ENCODE assay signal across 28 cellular contexts in the genomic region with DNA sequence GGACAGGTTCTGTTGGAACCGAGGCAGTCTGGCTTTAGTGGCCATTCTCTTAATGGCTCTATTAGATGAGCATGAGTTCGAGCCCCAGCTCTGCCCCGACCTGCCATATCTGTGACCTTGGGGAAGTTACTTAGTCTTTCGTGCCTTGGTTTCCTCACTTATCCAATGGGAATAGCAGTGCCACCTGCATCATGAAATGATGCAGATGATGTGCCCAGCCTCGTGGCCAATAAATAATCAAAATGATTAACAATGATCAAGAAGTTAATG. TPM values are rescaled to one million over a fixed set of nuclear protein-coding genes. Genes with fewer than 3 reads are reported as not detected.
"Had no signal": no experiment of that assay in that cellular context is flagged by ENCODE, and none has a peak within 500 bp of the region (broad histone marks: within the 10 kb centered on the region; RNA-seq: fewer than 3 reads in every experiment).

No MANE protein-coding gene starts in this region.

- FAIRE-seq: urothelium cell line had no signal

- ATAC-seq: stimulated activated effector memory CD8-positive, alpha-beta T cell treated with anti-CD3 and anti-CD28 coated beads, Interleukin-12 subunit alpha, Interleukin-12 subunit beta, amount 100 ng/mL, for 72 hours; stimulated activated memory B cell treated with anti-CD40 and anti-IgM and Interleukin-4, amounts not matched to agents 10 μg/mL and 1 μg/mL and 100 μg/mL, for 72 hours; stimulated activated naive B cell treated with anti-CD40 and anti-IgM and Interleukin-4, amounts not matched to agents 10 μg/mL and 1 μg/mL and 100 μg/mL, for 72 hours; stimulated activated naive CD8-positive, alpha-beta T cell treated with anti-CD3 and anti-CD28 coated beads, Interleukin-15, amount 100 ng/mL, for 72 hours; stimulated activated naive CD8-positive, alpha-beta T cell treated with anti-CD3 and anti-CD28 coated beads, Interleukin-15, Interleukin-2, amounts not matched to agents 100 U/mL and 50 U/mL, for 24 hours had no signal

- H3K36me3 ChIP-seq: suprapubic skin, thoracic aorta, thyroid gland, tibial artery, tibial nerve, transverse colon, uterus, vagina had no signal

- H3K27me3 ChIP-seq: stomach, suprapubic skin, testis, thyroid gland, tibial artery, tibial nerve, transverse colon, upper lobe of left lung, uterus, vagina had no signal

- H3K27me3 Mint-ChIP-seq: stimulated activated naive CD8-positive, alpha-beta T cell treated with anti-CD3 and anti-CD28 coated beads, Interleukin-15, amount 100 ng/mL, for 72 hours; stimulated activated naive CD8-positive, alpha-beta T cell treated with anti-CD3 and anti-CD28 coated beads, Interleukin-15, Interleukin-2, amounts not matched to agents 100 ng/mL and 50 ng/mL, for 24 hours; type B pancreatic cell had no signal

- H3K4me3 ChIP-seq: stomach, suprapubic skin, testis, thoracic aorta, thyroid gland, tibial artery, tibial nerve, transverse colon, upper lobe of left lung, uterus, vagina had no signal

- H3K27ac Mint-ChIP-seq: stimulated activated effector memory CD8-positive, alpha-beta T cell treated with anti-CD3 and anti-CD28 coated beads, Interleukin-12 subunit alpha, Interleukin-12 subunit beta, amount 100 ng/mL, for 72 hours; stimulated activated memory B cell treated with anti-CD40 and anti-IgM and Interleukin-4, amounts not matched to agents 10 μg/mL and 1 μg/mL and 100 μg/mL, for 72 hours; stimulated activated naive B cell treated with anti-CD40 and anti-IgM and Interleukin-4, amounts not matched to agents 10 μg/mL and 1 μg/mL and 100 μg/mL, for 72 hours; stimulated activated naive CD8-positive, alpha-beta T cell treated with anti-CD3 and anti-CD28 coated beads, Interleukin-15, amount 100 ng/mL, for 72 hours; stimulated activated naive CD8-positive, alpha-beta T cell treated with anti-CD3 and anti-CD28 coated beads, Interleukin-15, Interleukin-2, amounts not matched to agents 100 ng/mL and 50 ng/mL, for 24 hours; type B pancreatic cell had no signal

- H3K4me3 Mint-ChIP-seq: stimulated activated effector memory CD8-positive, alpha-beta T cell treated with anti-CD3 and anti-CD28 coated beads, Interleukin-12 subunit alpha, Interleukin-12 subunit beta, amount 100 ng/mL, for 72 hours; stimulated activated memory B cell treated with anti-CD40 and anti-IgM and Interleukin-4, amounts not matched to agents 10 μg/mL and 1 μg/mL and 100 μg/mL, for 72 hours; stimulated activated naive B cell treated with anti-CD40 and anti-IgM and Interleukin-4, amounts not matched to agents 10 μg/mL and 1 μg/mL and 100 μg/mL, for 72 hours; stimulated activated naive CD8-positive, alpha-beta T cell treated with anti-CD3 and anti-CD28 coated beads, Interleukin-15, amount 100 ng/mL, for 72 hours; stimulated activated naive CD8-positive, alpha-beta T cell treated with anti-CD3 and anti-CD28 coated beads, Interleukin-15, Interleukin-2, amounts not matched to agents 100 ng/mL and 50 ng/mL, for 24 hours; type B pancreatic cell had no signal

- DNase-seq: stimulated activated CD4-positive, alpha-beta T cell treated with anti-CD3 and anti-CD28 coated beads, Interleukin-2, amount 100 ng/mL, for 48 hours; stimulated activated CD4-positive, alpha-beta T cell treated with anti-CD3 and anti-CD28 coated beads, Interleukin-4, amount 100 ng/mL, for 1 hour; stimulated activated CD4-positive, alpha-beta T cell treated with anti-CD3 and anti-CD28 coated beads, Interleukin-4, amount 100 ng/mL, for 24 hours; stimulated activated CD4-positive, alpha-beta T cell treated with anti-CD3 and anti-CD28 coated beads, Interleukin-4, amount 100 ng/mL, for 4 hours; stimulated activated CD8-positive, alpha-beta memory T cell treated with anti-CD3 and anti-CD28 coated beads, Interleukin-4, amount 100 ng/mL, for 48 hours; stimulated activated naive B cell treated with anti-CD40 and anti-IgM and Interleukin-4, amounts not matched to agents 10 μg/mL and 1 μg/mL and 100 μg/mL, for 72 hours; stimulated activated naive CD4-positive, alpha-beta T cell; stimulated activated naive CD4-positive, alpha-beta T cell treated with Interleukin-2 at 50 U/mL for 16 hours; stimulated activated naive CD8-positive, alpha-beta T cell treated with anti-CD3 and anti-CD28 coated beads, Interleukin-15, amount 100 ng/mL, for 72 hours; stimulated activated naive CD8-positive, alpha-beta T cell treated with anti-CD3 and anti-CD28 coated beads, Interleukin-15, Interleukin-2, amounts not matched to agents 100 U/mL and 50 U/mL, for 24 hours; stomach; substantia nigra; testis; thyroid gland; tibial artery; transverse colon; trophoblast cell; upper lobe of left lung; uterus had no signal

- H3K36me3 Mint-ChIP-seq: stimulated activated effector memory CD8-positive, alpha-beta T cell treated with anti-CD3 and anti-CD28 coated beads, Interleukin-12 subunit alpha, Interleukin-12 subunit beta, amount 100 ng/mL, for 72 hours; stimulated activated memory B cell treated with anti-CD40 and anti-IgM and Interleukin-4, amounts not matched to agents 10 μg/mL and 1 μg/mL and 100 μg/mL, for 72 hours; stimulated activated naive B cell treated with anti-CD40 and anti-IgM and Interleukin-4, amounts not matched to agents 10 μg/mL and 1 μg/mL and 100 μg/mL, for 72 hours had no signal

- H3K9me3 ChIP-seq: stomach, suprapubic skin, testis, thoracic aorta, thyroid gland, tibial artery, tibial nerve, transverse colon, upper lobe of left lung, uterus, vagina had no signal

- H3K9me3 Mint-ChIP-seq: stimulated activated effector memory CD8-positive, alpha-beta T cell treated with anti-CD3 and anti-CD28 coated beads, Interleukin-12 subunit alpha, Interleukin-12 subunit beta, amount 100 ng/mL, for 72 hours; stimulated activated memory B cell treated with anti-CD40 and anti-IgM and Interleukin-4, amounts not matched to agents 10 μg/mL and 1 μg/mL and 100 μg/mL, for 72 hours; stimulated activated naive B cell treated with anti-CD40 and anti-IgM and Interleukin-4, amounts not matched to agents 10 μg/mL and 1 μg/mL and 100 μg/mL, for 72 hours; stimulated activated naive CD8-positive, alpha-beta T cell treated with anti-CD3 and anti-CD28 coated beads, Interleukin-15, amount 100 ng/mL, for 72 hours; stimulated activated naive CD8-positive, alpha-beta T cell treated with anti-CD3 and anti-CD28 coated beads, Interleukin-15, Interleukin-2, amounts not matched to agents 100 ng/mL and 50 ng/mL, for 24 hours; type B pancreatic cell had no signal

- H3K4me1 ChIP-seq: testis, tibial artery, tibial nerve, upper lobe of left lung, uterus, vagina had no signal

- H3K27ac ChIP-seq: stomach, suprapubic skin, testis, thoracic aorta, thyroid gland, tibial artery, tibial nerve, transverse colon, upper lobe of left lung, uterus, vagina had no signal

- H3K4me1 Mint-ChIP-seq: stimulated activated memory B cell treated with anti-CD40 and anti-IgM and Interleukin-4, amounts not matched to agents 10 μg/mL and 1 μg/mL and 100 μg/mL, for 72 hours; stimulated activated naive B cell treated with anti-CD40 and anti-IgM and Interleukin-4, amounts not matched to agents 10 μg/mL and 1 μg/mL and 100 μg/mL, for 72 hours had no signal

RNA-seq across cellular contexts. Expression of a gene that starts 30.6 kb away (rescaled TPM):
- total RNA-seq: thoracic aorta, thyroid gland, transverse colon, vagina had no signal
